1 cellular context compared by ENCODE assay signal in the genomic region with DNA sequence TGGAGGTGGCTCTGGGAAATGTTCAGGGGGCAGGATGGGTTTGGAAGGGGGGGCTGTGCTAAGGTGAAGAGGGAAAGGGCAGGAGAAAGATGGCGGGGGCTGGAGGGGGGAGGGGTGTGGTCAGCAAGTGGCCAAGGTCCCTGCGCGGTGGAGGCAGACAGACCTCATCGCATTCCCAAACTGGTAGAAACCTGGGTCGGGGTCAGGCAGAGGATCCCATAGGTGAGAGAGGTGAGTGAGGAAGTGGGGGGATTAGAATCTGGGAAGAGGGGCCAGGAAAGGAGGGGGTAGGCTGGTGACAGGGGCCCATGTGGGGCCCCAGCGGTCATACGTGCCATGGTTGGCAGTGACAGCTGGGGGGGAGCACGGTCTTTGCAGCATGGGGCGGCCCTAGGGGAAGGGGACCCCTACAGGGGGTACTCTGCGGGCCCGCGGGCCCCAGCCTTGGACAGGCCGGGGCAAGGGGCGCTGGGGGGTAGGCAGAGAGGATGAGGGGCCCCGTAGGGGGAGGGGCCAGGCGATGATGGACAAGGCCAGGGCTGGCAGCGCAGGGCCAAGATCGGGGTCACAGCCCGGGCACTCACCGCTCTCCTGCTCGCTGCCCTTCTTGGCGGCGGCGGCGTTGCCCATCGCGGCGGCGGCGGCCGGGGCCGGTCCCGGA.
TF ChIP-seq lines count a peak whose summit lies in the region.

No MANE protein-coding gene starts in this region.

TF ChIP-seq in HEK293, 187 proteins besides CTCF, POLR2A, EP300 and RAD21 (continued from another document):
- TF ChIP-seq ZNF280C (tag by site-specific recombination; IDR thresholded peaks at IDR 0.05): no peak
- TF ChIP-seq ZNF184 (tag by site-specific recombination; IDR thresholded peaks at IDR 0.05): no peak
- TF ChIP-seq ZNF792 (tag by site-specific recombination; IDR thresholded peaks at IDR 0.05): peak; percentile 37; the same call in 1 of the 2 replicates
- TF ChIP-seq ZNF585B (tag by site-specific recombination; IDR thresholded peaks at IDR 0.05): no peak
- TF ChIP-seq HOXC10 (CRISPR knock-in tag; IDR thresholded peaks at IDR 0.05): no peak
- TF ChIP-seq INSM2 (tag by site-specific recombination; IDR thresholded peaks at IDR 0.05): no peak
- no peak for TF ChIP-seq PRDM1 (tag by site-specific recombination; IDR thresholded peaks at IDR 0.05)
- TF ChIP-seq, protein P1, sequence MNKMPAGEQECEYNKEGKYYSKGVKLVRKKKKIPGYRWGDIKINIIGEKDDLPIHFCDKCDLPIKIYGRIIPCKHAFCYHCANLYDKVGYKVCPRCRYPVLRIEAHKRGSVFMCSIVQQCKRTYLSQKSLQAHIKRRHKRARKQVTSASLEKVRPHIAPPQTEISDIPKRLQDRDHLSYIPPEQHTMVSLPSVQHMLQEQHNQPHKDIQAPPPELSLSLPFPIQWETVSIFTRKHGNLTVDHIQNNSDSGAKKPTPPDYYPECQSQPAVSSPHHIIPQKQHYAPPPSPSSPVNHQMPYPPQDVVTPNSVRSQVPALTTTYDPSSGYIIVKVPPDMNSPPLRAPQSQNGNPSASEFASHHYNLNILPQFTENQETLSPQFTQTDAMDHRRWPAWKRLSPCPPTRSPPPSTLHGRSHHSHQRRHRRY (tag by site-specific recombination; IDR thresholded peaks at IDR 0.05): no peak
- TF ChIP-seq PRDM6 (tag by site-specific recombination; IDR thresholded peaks at IDR 0.05): no peak
- no peak for TF ChIP-seq SP3 (tag by site-specific recombination; IDR thresholded peaks at IDR 0.05)
- no peak for TF ChIP-seq ZNF223 (tag by site-specific recombination; IDR thresholded peaks at IDR 0.05)
- no peak for TF ChIP-seq ZNF610 (tag by site-specific recombination; IDR thresholded peaks at IDR 0.05; ENCODE audit: borderline replicate concordance)
- TF ChIP-seq ZNF18 (tag by site-specific recombination; IDR thresholded peaks at IDR 0.05): no peak
- no peak for TF ChIP-seq ZNF48 (tag by site-specific recombination; IDR thresholded peaks at IDR 0.05)
- TF ChIP-seq GFI1B (tag by site-specific recombination; IDR thresholded peaks at IDR 0.05): 0 out of 2 replicates have a peak, but pooled peaks have one; percentile 11
- TF ChIP-seq ZSCAN23 (tag by site-specific recombination; IDR thresholded peaks at IDR 0.05): no peak
- TF ChIP-seq SP2 (tag by site-specific recombination; IDR thresholded peaks at IDR 0.05): no peak
